8 cellular contexts compared by ENCODE assay signal in genomic region chr10:122142652-122143237, GRCh38.
DNase-seq lines count a peak whose midpoint lies in the region; ATAC-seq and TF ChIP-seq lines count a peak whose summit lies in the region.

No MANE protein-coding gene starts in this region.

- ATAC-seq in HG03520 (IDR thresholded peaks at IDR 0.05; ENCODE audit: unreplicated experiment): no peak

- no peak overlapping the region for H3K27ac ChIP-seq in smooth muscle cell (ENCODE audit: low read depth)

- H3K9ac ChIP-seq in smooth muscle cell (ENCODE audit: low read depth): no peak overlapping the region

- TF ChIP-seq CTCF in BE2C (IDR thresholded peaks at IDR 0.05; ENCODE audit: low read depth, low read length) (peak; percentile 87), HFF-Myc (IDR thresholded peaks at IDR 0.05; ENCODE audit: low read depth, low read length, missing control alignments) (peak; percentile 92), smooth muscle cell (IDR thresholded peaks at IDR 0.05; ENCODE audit: borderline replicate concordance, insufficient read depth, poor library complexity, severe bottlenecking) (peak; percentile 95)

- H3F3A ChIP-seq in smooth muscle cell (ENCODE audit: low read depth): peaks cover 8% of the 10 kb centered on the region

- DNase-seq in BE2C (peak; percentile 42), HFF-Myc (ENCODE audit: extremely low read depth, low read depth) (no peak), head of caudate nucleus (peak in 41 of 42 donors; percentile 33 to 93 (median 78)), smooth muscle cell (lab: John Stamatoyannopoulos, UW; ENCODE audit: unreplicated experiment) (no peak), COR-L47 (lab: John Stamatoyannopoulos, UW) (no peak), amniotic stem cell (lab: John Stamatoyannopoulos, UW) (no peak)
- DNase-seq in activated CD8-positive, alpha-beta memory T cell treated with anti-CD3 and anti-CD28 coated beads, Interleukin-2, amount 50 U/mL, for 4 hours: peak; percentile 27

- H3K27me3 ChIP-seq in BE2C (no peaks in the 10 kb centered on the region), smooth muscle cell (ENCODE audit: low read depth) (no peaks in the 10 kb centered on the region)

- H3K36me3 ChIP-seq in BE2C (no peaks in the 10 kb centered on the region), smooth muscle cell (ENCODE audit: low read depth) (no peaks in the 10 kb centered on the region)

- H3K79me2 ChIP-seq in smooth muscle cell (ENCODE audit: low read depth): no peaks in the 10 kb centered on the region

- H3K4me1 ChIP-seq in BE2C (peaks cover 42% of the 10 kb centered on the region), smooth muscle cell (ENCODE audit: low read depth) (no peaks in the 10 kb centered on the region)

- intact Hi-C loops in head of caudate nucleus (cut with DNase I): loop anchor here (5.0 to 10.0 kb wide), 2 partner anchors 70 to 142 kb away; no protein-coding TSS in a partner anchor

- H3K4me2 ChIP-seq in smooth muscle cell: no peak overlapping the region

- H2AFZ ChIP-seq in smooth muscle cell (ENCODE audit: low read depth): no peak overlapping the region

- H4K20me1 ChIP-seq in smooth muscle cell (ENCODE audit: low read depth): peaks cover 10% of the 10 kb centered on the region

- H3K4me3 ChIP-seq in BE2C (ENCODE audit: low read depth, low read length) (no peak overlapping the region), HFF-Myc (replicated peaks; ENCODE audit: low read depth, low read length) (no peak overlapping the region), smooth muscle cell (no peak overlapping the region)

- H3K9me3 ChIP-seq in BE2C (no peaks in the 10 kb centered on the region), smooth muscle cell (replicated peaks; ENCODE audit: low read depth) (no peaks in the 10 kb centered on the region)

- WGBS in smooth muscle cell (ENCODE audit: low lambda C conversion rate): 32% methylated on average over 14 of the region's 14 CpGs

Comparison
In these comparisons a context has a peak if more than half of its experiments do, and no peak if none do; other contexts are left out.
1. DNase-seq: peak in BE2C (single experiment), activated CD8-positive, alpha-beta memory T cell treated with anti-CD3 and anti-CD28 coated beads, Interleukin-2, amount 50 U/mL, for 4 hours (single experiment) and head of caudate nucleus (41 of 42); none in HFF-Myc (single experiment), smooth muscle cell (single experiment), COR-L47 (single experiment) and amniotic stem cell (single experiment).
2. Peak in every context shown above with its lines, with median percentiles within 50 percentile points of each other: CTCF ChIP-seq.